Comparison of ENCODE assay signal across 1 cellular context in the genomic region with DNA sequence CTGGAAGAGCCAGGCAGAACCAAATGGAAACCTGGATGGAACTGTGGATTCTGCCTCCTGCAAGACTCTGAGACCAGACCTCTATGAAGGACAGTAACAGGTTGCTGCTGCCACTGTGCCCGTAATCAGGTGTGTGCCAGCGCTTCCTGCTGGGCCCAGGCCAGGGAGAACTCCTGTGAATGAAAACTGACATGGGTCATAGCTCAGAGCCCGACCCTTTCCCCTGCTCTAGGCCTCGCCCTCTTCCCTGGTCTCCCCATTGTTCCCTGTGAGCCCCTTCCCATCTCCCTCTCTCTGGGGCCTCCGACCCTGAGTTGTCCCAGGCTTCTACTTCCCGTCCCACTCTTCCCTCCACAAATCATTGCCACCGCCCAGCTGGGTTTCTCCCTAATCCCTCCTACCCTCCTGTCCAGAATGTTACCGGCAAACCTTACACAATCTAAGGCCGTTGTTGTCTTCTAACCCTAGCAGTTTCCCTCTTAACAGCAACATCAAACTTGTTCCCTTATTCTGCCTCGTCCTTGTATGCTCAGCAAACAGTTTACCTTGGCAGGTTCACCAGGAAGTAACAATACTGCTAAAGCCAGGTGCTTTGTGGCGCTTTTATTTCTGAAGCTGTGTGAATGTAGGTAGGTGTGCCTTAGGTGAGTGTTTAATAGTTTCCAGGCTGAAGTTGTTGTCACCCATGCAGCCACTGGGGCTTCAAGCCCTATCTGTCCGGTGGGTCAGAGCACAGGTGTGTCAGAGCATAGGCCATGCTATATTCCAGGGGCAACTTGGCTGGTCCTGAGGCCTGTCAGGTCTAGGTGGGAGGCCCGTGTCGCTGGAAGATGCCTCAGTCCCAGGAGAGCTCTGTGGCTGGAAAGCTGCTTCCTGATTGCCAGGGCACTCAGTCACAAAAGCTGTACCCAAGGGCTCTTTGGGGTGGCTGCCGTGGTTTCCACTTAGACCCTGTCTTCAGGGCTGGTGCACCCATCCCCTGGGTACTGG.
TF ChIP-seq lines count a peak whose summit lies in the region.

No MANE protein-coding gene starts in this region.

TF ChIP-seq in GM12878, 131 proteins besides CTCF, POLR2A, EP300 and RAD21:
- TF ChIP-seq CHD2 (IDR thresholded peaks at IDR 0.05; ENCODE audit: borderline replicate concordance, low read depth, low read length): no peak
- TF ChIP-seq, protein P1, sequence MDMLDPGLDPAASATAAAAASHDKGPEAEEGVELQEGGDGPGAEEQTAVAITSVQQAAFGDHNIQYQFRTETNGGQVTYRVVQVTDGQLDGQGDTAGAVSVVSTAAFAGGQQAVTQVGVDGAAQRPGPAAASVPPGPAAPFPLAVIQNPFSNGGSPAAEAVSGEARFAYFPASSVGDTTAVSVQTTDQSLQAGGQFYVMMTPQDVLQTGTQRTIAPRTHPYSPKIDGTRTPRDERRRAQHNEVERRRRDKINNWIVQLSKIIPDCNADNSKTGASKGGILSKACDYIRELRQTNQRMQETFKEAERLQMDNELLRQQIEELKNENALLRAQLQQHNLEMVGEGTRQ (IDR thresholded peaks at IDR 0.05; ENCODE audit: borderline replicate concordance, low read depth, low read length): no peak
TF ChIP-seq in GM12878: peak in this region for 0.
